39 cellular contexts compared by ENCODE assay signal in genomic region chr2:170260188-170260587, GRCh38.
"Had no signal": no experiment of that assay in that cellular context is flagged by ENCODE, and none has a peak within 500 bp of the region (broad histone marks: within the 10 kb centered on the region; RNA-seq: fewer than 3 reads in every experiment).

No MANE protein-coding gene starts in this region.

- H3K4me3 ChIP-seq: ascending aorta, cardiac muscle cell had no signal

- H3K27me3 Mint-ChIP-seq: activated naive CD4-positive, alpha-beta T cell treated with anti-CD3 and anti-CD28 coated beads, Interleukin-2, amount 10 ng/mL, durations not matched to agents 7 days and 5 days; brain had no signal

- H3K27ac Mint-ChIP-seq: activated CD4-positive, alpha-beta memory T cell treated with anti-CD3 and anti-CD28 coated beads, Interleukin-2, amount 10 ng/mL, durations not matched to agents 7 days and 5 days; activated CD4-positive, alpha-beta T cell treated with anti-CD3 and anti-CD28 coated beads for 36 hours; activated CD4-positive, alpha-beta T cell treated with anti-CD3 and anti-CD28 coated beads, Interleukin-2, amount 10 ng/mL, durations not matched to agents 7 days and 5 days; activated CD8-positive, alpha-beta memory T cell treated with anti-CD3 and anti-CD28 coated beads, Interleukin-2, amount 10 ng/mL, durations not matched to agents 7 days and 5 days; activated CD8-positive, alpha-beta T cell treated with anti-CD3 and anti-CD28 coated beads, Interleukin-2, amount 10 ng/mL, durations not matched to agents 7 days and 5 days; activated naive CD4-positive, alpha-beta T cell treated with anti-CD3 and anti-CD28 coated beads, Interleukin-2, amount 10 ng/mL, durations not matched to agents 7 days and 5 days; activated naive CD4-positive, alpha-beta T cell treated with anti-CD3 and anti-CD28 coated beads, Interleukin-2, amount 50 U/mL, for 24 hours; activated naive CD8-positive, alpha-beta T cell; activated naive CD8-positive, alpha-beta T cell treated with anti-CD3 and anti-CD28 coated beads, Interleukin-2, amount 10 ng/mL, durations not matched to agents 7 days and 5 days; activated naive CD8-positive, alpha-beta T cell treated with anti-CD3 and anti-CD28 coated beads, Interleukin-2, amount 50 U/mL, for 24 hours; activated T-cell treated with anti-CD3 and anti-CD28 coated beads, Interleukin-2, amount 50 U/mL, for 24 hours; activated T-helper 2 cell treated with anti-CD3 and anti-CD28 coated beads, Interferon-gamma antibody, Interleukin-2, Interleukin-4, amounts not matched to agents 10 μg/mL and 5 μg/mL and 100 μg/mL, durations not matched to agents 14 hours and 24 hours and 36 hours; brain; T-helper 1 cell treated with Interleukin-12 subunit alpha and Interleukin-12 subunit beta and Interleukin-4 antibody, amounts not matched to agents 30 μg/mL and 1 μg/mL, for 36 hours; T-helper 2 cell treated with Interferon-gamma antibody and Interleukin-4, amounts not matched to agents 5 μg/mL and 100 μg/mL, for 36 hours had no signal

- FAIRE-seq: bronchial epithelial cell, TTC549 had no signal

- H3K27me3 ChIP-seq: ascending aorta had no signal

- H3K9me3 Mint-ChIP-seq: activated CD4-positive, alpha-beta memory T cell treated with anti-CD3 and anti-CD28 coated beads, Interleukin-2, amount 10 ng/mL, durations not matched to agents 7 days and 5 days; activated naive CD4-positive, alpha-beta T cell treated with anti-CD3 and anti-CD28 coated beads, Interleukin-2, amount 10 ng/mL, durations not matched to agents 7 days and 5 days; activated T-helper 2 cell treated with anti-CD3 and anti-CD28 coated beads, Interferon-gamma antibody, Interleukin-2, Interleukin-4, amounts not matched to agents 10 μg/mL and 5 μg/mL and 100 μg/mL, durations not matched to agents 14 hours and 24 hours and 36 hours; T-helper 1 cell treated with Interleukin-12 subunit alpha and Interleukin-12 subunit beta and Interleukin-4 antibody, amounts not matched to agents 30 μg/mL and 1 μg/mL, for 36 hours had no signal

- H3K4me1 ChIP-seq: ascending aorta had no signal

- H3K36me3 Mint-ChIP-seq: activated CD8-positive, alpha-beta memory T cell treated with anti-CD3 and anti-CD28 coated beads, Interleukin-2, amount 10 ng/mL, durations not matched to agents 7 days and 5 days; activated naive CD4-positive, alpha-beta T cell treated with anti-CD3 and anti-CD28 coated beads, Interleukin-2, amount 10 ng/mL, durations not matched to agents 7 days and 5 days; activated naive CD4-positive, alpha-beta T cell treated with anti-CD3 and anti-CD28 coated beads, Interleukin-2, amount 50 U/mL, for 24 hours; activated naive CD8-positive, alpha-beta T cell; activated naive CD8-positive, alpha-beta T cell treated with anti-CD3 and anti-CD28 coated beads, Interleukin-2, amount 10 ng/mL, durations not matched to agents 7 days and 5 days had no signal

- ATAC-seq: activated CD4-positive, alpha-beta T cell treated with anti-CD3 and anti-CD28 coated beads for 36 hours; activated CD4-positive, CD25-positive, alpha-beta regulatory T cell treated with anti-CD3 and anti-CD28 coated beads, Interleukin-2, amount 50 U/mL, for 24 hours; activated CD8-positive, alpha-beta memory T cell treated with anti-CD3 and anti-CD28 coated beads, Interleukin-2, amount 10 ng/mL, durations not matched to agents 7 days and 5 days; activated CD8-positive, alpha-beta T cell treated with anti-CD3 and anti-CD28 coated beads, Interleukin-2, amount 10 ng/mL, durations not matched to agents 7 days and 5 days; activated naive CD8-positive, alpha-beta T cell treated with anti-CD3 and anti-CD28 coated beads, Interleukin-2, amount 50 U/mL, for 24 hours had no signal

- H3K27ac ChIP-seq: ascending aorta, cardiac muscle cell, VCaP had no signal

- H3K36me3 ChIP-seq: ascending aorta, cardiac muscle cell had no signal

- H3K4me1 Mint-ChIP-seq: activated CD4-positive, alpha-beta memory T cell treated with anti-CD3 and anti-CD28 coated beads, Interleukin-2, amount 10 ng/mL, durations not matched to agents 7 days and 5 days; activated CD4-positive, alpha-beta T cell treated with anti-CD3 and anti-CD28 coated beads for 36 hours; activated CD4-positive, alpha-beta T cell treated with anti-CD3 and anti-CD28 coated beads, Interleukin-2, amount 10 ng/mL, durations not matched to agents 7 days and 5 days; activated CD8-positive, alpha-beta memory T cell treated with anti-CD3 and anti-CD28 coated beads, Interleukin-2, amount 10 ng/mL, durations not matched to agents 7 days and 5 days; activated naive CD4-positive, alpha-beta T cell treated with anti-CD3 and anti-CD28 coated beads, Interleukin-2, amount 10 ng/mL, durations not matched to agents 7 days and 5 days; activated naive CD4-positive, alpha-beta T cell treated with anti-CD3 and anti-CD28 coated beads, Interleukin-2, amount 50 U/mL, for 24 hours; activated naive CD8-positive, alpha-beta T cell treated with anti-CD3 and anti-CD28 coated beads, Interleukin-2, amount 10 ng/mL, durations not matched to agents 7 days and 5 days; activated naive CD8-positive, alpha-beta T cell treated with anti-CD3 and anti-CD28 coated beads, Interleukin-2, amount 50 U/mL, for 24 hours; brain; central memory CD8-positive, alpha-beta T cell had no signal

- H3K4me3 Mint-ChIP-seq: activated CD4-positive, alpha-beta memory T cell treated with anti-CD3 and anti-CD28 coated beads, Interleukin-2, amount 10 ng/mL, durations not matched to agents 7 days and 5 days; activated CD4-positive, alpha-beta T cell treated with anti-CD3 and anti-CD28 coated beads for 36 hours; activated CD4-positive, alpha-beta T cell treated with anti-CD3 and anti-CD28 coated beads, Interleukin-2, amount 10 ng/mL, durations not matched to agents 7 days and 5 days; activated CD8-positive, alpha-beta memory T cell treated with anti-CD3 and anti-CD28 coated beads, Interleukin-2, amount 10 ng/mL, durations not matched to agents 7 days and 5 days; activated CD8-positive, alpha-beta T cell treated with anti-CD3 and anti-CD28 coated beads, Interleukin-2, amount 10 ng/mL, durations not matched to agents 7 days and 5 days; activated naive CD4-positive, alpha-beta T cell treated with anti-CD3 and anti-CD28 coated beads, Interleukin-2, amount 10 ng/mL, durations not matched to agents 7 days and 5 days; activated naive CD4-positive, alpha-beta T cell treated with anti-CD3 and anti-CD28 coated beads, Interleukin-2, amount 50 U/mL, for 24 hours; activated naive CD8-positive, alpha-beta T cell; activated naive CD8-positive, alpha-beta T cell treated with anti-CD3 and anti-CD28 coated beads, Interleukin-2, amount 10 ng/mL, durations not matched to agents 7 days and 5 days; activated naive CD8-positive, alpha-beta T cell treated with anti-CD3 and anti-CD28 coated beads, Interleukin-2, amount 50 U/mL, for 24 hours; activated T-cell treated with anti-CD3 and anti-CD28 coated beads, Interleukin-2, amount 50 U/mL, for 24 hours; brain; central memory CD8-positive, alpha-beta T cell; T-helper 1 cell treated with Interleukin-12 subunit alpha and Interleukin-12 subunit beta and Interleukin-4 antibody, amounts not matched to agents 30 μg/mL and 1 μg/mL, for 36 hours; T-helper 2 cell treated with Interferon-gamma antibody and Interleukin-4, amounts not matched to agents 5 μg/mL and 100 μg/mL, for 36 hours had no signal

- DNase-seq: activated CD4-positive, alpha-beta memory T cell treated with anti-CD3 and anti-CD28 coated beads, Interleukin-2, amount 10 ng/mL, durations not matched to agents 7 days and 5 days; activated CD4-positive, alpha-beta T cell treated with anti-CD3 and anti-CD28 coated beads for 1 hour; activated CD4-positive, alpha-beta T cell treated with anti-CD3 and anti-CD28 coated beads for 36 hours; activated CD4-positive, alpha-beta T cell treated with anti-CD3 and anti-CD28 coated beads for 48 hours; activated CD4-positive, alpha-beta T cell treated with anti-CD3 and anti-CD28 coated beads, Interleukin-2, amount 10 ng/mL, durations not matched to agents 7 days and 5 days; activated CD4-positive, alpha-beta T cell treated with anti-CD3 and anti-CD28 coated beads, Interleukin-2, amount 50 U/mL, for 48 hours; activated CD4-positive, CD25-positive, alpha-beta regulatory T cell; activated CD8-positive, alpha-beta memory T cell treated with anti-CD3 and anti-CD28 coated beads for 24 hours; activated CD8-positive, alpha-beta memory T cell treated with anti-CD3 and anti-CD28 coated beads, Interleukin-2, amount 10 ng/mL, durations not matched to agents 7 days and 5 days; activated CD8-positive, alpha-beta memory T cell treated with anti-CD3 and anti-CD28 coated beads, Interleukin-2, amount 50 U/mL, for 48 hours; activated CD8-positive, alpha-beta T cell treated with anti-CD3 and anti-CD28 coated beads, Interleukin-2, amount 10 ng/mL, durations not matched to agents 7 days and 5 days; activated effector memory CD4-positive, alpha-beta T cell treated with Interleukin-2 at 50 U/mL for 16 hours; activated gamma-delta T cell; activated naive CD4-positive, alpha-beta T cell treated with anti-CD3 and anti-CD28 coated beads, Interleukin-2, amount 10 ng/mL, durations not matched to agents 7 days and 5 days; activated naive CD4-positive, alpha-beta T cell treated with Interleukin-2 at 50 U/mL for 16 hours; activated naive CD8-positive, alpha-beta T cell treated with anti-CD3 and anti-CD28 coated beads, Interleukin-2, amount 10 ng/mL, durations not matched to agents 7 days and 5 days; activated naive CD8-positive, alpha-beta T cell treated with anti-CD3 and anti-CD28 coated beads, Interleukin-2, amount 50 U/mL, for 24 hours; activated T-cell treated with anti-CD3 and anti-CD28 coated beads, Interleukin-2, amount 50 U/mL, for 24 hours; activated T-cell treated with anti-CD3 and anti-CD28 coated beads, Interleukin-2, amount 50 U/mL, for 48 hours; amygdala; anterior cingulate cortex; caudate nucleus; cerebellar nuclear complex; T-helper 1 cell; T-helper 2 cell; T-helper 9 cell had no signal
